ENCODE assay signal across 8 cellular contexts in genomic region chr11:62444271-62444833, GRCh38. TPM values are rescaled to one million over a fixed set of nuclear protein-coding genes. Genes with fewer than 3 reads are reported as not detected.
DNase-seq lines count a peak whose midpoint lies in the region; TF ChIP-seq lines count a peak whose summit lies in the region.

No MANE protein-coding gene starts in this region.

- H2AFZ ChIP-seq in MM.1S (ENCODE audit: low read length) (peak overlapping the region; percentile 53; the same call in 1 of the 2 replicates), PC-9 (no peak overlapping the region)

- H3K27me3 ChIP-seq in MM.1S (replicated peaks; ENCODE audit: insufficient read depth, low read length), result no peaks in the 10 kb centered on the region
- no peaks in the 10 kb centered on the region for H3K27me3 ChIP-seq in liver (ENCODE audit: control insufficient read depth in 4 of 4, insufficient read depth in 4 of 4, low read length in 3 of 4)
- no peaks in the 10 kb centered on the region for H3K27me3 ChIP-seq in PC-9 (ENCODE audit: insufficient read depth, low read depth)

- TF ChIP-seq CTCF in MM.1S (IDR thresholded peaks at IDR 0.05; ENCODE audit: low read length), result no peak
- TF ChIP-seq CTCF in chondrocyte (IDR thresholded peaks at IDR 0.05), result no peak
- no peak for TF ChIP-seq CTCF in liver (IDR thresholded peaks at IDR 0.05; ENCODE audit: low read depth, low read length, missing input control)
- TF ChIP-seq CTCF in PC-9 (conservative IDR thresholded peaks at IDR 0.05), result no peak

- no peaks in the 10 kb centered on the region for H3K9me3 Mint-ChIP-seq in chondrocyte (ENCODE audit: low read depth)

- H3K79me2 ChIP-seq in MM.1S (ENCODE audit: low read length) (no peaks in the 10 kb centered on the region), PC-9 (ENCODE audit: low read depth) (no peaks in the 10 kb centered on the region)

- H3K4me1 ChIP-seq in MM.1S (ENCODE audit: low read length) (peaks cover 4% of the 10 kb centered on the region), liver (ENCODE audit: control insufficient read depth in 4 of 4, insufficient read depth in 4 of 4, low read length in 3 of 4) (peaks cover 6 to 18% (median 13%) of the 10 kb centered on the region in 4 donors), PC-9 (replicated peaks; ENCODE audit: insufficient read depth) (peaks cover 3% of the 10 kb centered on the region; the same call in 1 of the 2 replicates)

- peak overlapping the region; percentile 44 for H3K4me3 Mint-ChIP-seq in chondrocyte (ENCODE audit: unreplicated experiment)

- CTCF ChIA-PET in PC-9 (lab: Charles Lee), result interaction anchor here (0.5 to 0.6 kb wide), 2 partner anchors 65 to 158 kb away, joined by 3 to 4 read pairs; no protein-coding TSS in a partner anchor

- peak overlapping the region; percentile 74 for H3K27ac Mint-ChIP-seq in chondrocyte (ENCODE audit: unreplicated experiment)

- WGBS in liver, result 53% methylated on average over 23 of the region's 23 CpGs

- H3K9ac ChIP-seq in MM.1S (ENCODE audit: low read length) (no peak overlapping the region), liver (ENCODE audit: low read depth in 1 of 2, low read length in 2 of 2) (no peak overlapping the region)

- H3K27ac ChIP-seq in MM.1S (ENCODE audit: low read length) (no peak overlapping the region), liver (ENCODE audit: low read depth in 1 of 2, low read length in 2 of 2) (peak overlapping the region; percentile 10 to 13), PC-9 (no peak overlapping the region)

- H3F3A ChIP-seq in MM.1S (ENCODE audit: insufficient read depth, low read length), result no peaks in the 10 kb centered on the region
- H3F3A ChIP-seq in PC-9 (ENCODE audit: insufficient read depth, low read depth), result peaks cover 5% of the 10 kb centered on the region; the same call in 1 of the 2 replicates

- H3K4me1 Mint-ChIP-seq in chondrocyte (ENCODE audit: low read depth), result peaks cover 34% of the 10 kb centered on the region

- H3K4me3 ChIP-seq in MM.1S (ENCODE audit: low read length) (peak overlapping the region; percentile 17; the same call in 1 of the 2 replicates), liver (ENCODE audit: low read depth in 1 of 3, low read length in 3 of 3) (peak overlapping the region in 1 of 3 donors; percentile 6), PC-9 (no peak overlapping the region)

- no peak for TF ChIP-seq RAD21 in liver (IDR thresholded peaks at IDR 0.05)

- H3K27me3 Mint-ChIP-seq in chondrocyte (ENCODE audit: low read depth), result no peaks in the 10 kb centered on the region

- H3K9me3 ChIP-seq in MM.1S (replicated peaks; ENCODE audit: insufficient read depth, low read length), result no peaks in the 10 kb centered on the region
- H3K9me3 ChIP-seq in liver (ENCODE audit: control insufficient read depth in 4 of 4, low read length in 3 of 4), result no peaks in the 10 kb centered on the region
- H3K9me3 ChIP-seq in PC-9 (ENCODE audit: insufficient read depth, low read depth), result no peaks in the 10 kb centered on the region

- H3K9me2 ChIP-seq in MM.1S (replicated peaks; ENCODE audit: insufficient read depth, low read length) (no peaks in the 10 kb centered on the region), PC-9 (ENCODE audit: insufficient read depth) (no peaks in the 10 kb centered on the region)

- H3K36me3 Mint-ChIP-seq in chondrocyte (ENCODE audit: low read depth), result no peaks in the 10 kb centered on the region

- H4K20me1 ChIP-seq in MM.1S (ENCODE audit: insufficient read depth, low read length) (no peaks in the 10 kb centered on the region), PC-9 (ENCODE audit: insufficient read depth) (no peaks in the 10 kb centered on the region)

- H3K36me3 ChIP-seq in MM.1S (replicated peaks; ENCODE audit: insufficient read depth, low read length), result no peaks in the 10 kb centered on the region
- no peaks in the 10 kb centered on the region for H3K36me3 ChIP-seq in liver (ENCODE audit: control insufficient read depth in 4 of 4, insufficient read depth in 3 of 4, low read depth in 1 of 4, low read length in 3 of 4)
- no peaks in the 10 kb centered on the region for H3K36me3 ChIP-seq in PC-9 (ENCODE audit: low read depth)

- no TSS peak for BruUV-seq in PC-9 (replicated peaks; lab: Mats Ljungman, UMichigan)

- peak in 12 of 14 donors; percentile 58 to 81 (median 67) for DNase-seq in C1 segment of cervical spinal cord (lab: John Stamatoyannopoulos, UW)
- no peak for DNase-seq in MM.1S
- peak; percentile 55 for DNase-seq in UCSD-AML1 (lab: John Stamatoyannopoulos, UW; ENCODE audit: unreplicated experiment)
- no peak for DNase-seq in chondrocyte (ENCODE audit: low spot score)
- DNase-seq in stimulated activated CD4-positive, alpha-beta T cell treated with anti-CD3 and anti-CD28 coated beads, Interleukin-2, amount 100 ng/mL, for 48 hours, result peak; percentile 26 to 29
- no peak for DNase-seq in dedifferentiated amniotic fluid mesenchymal stem cell (ENCODE audit: extremely low spot score)
- DNase-seq in PC-9, result no peak

- POLR2A ChIA-PET in PC-9 (lab: Charles Lee; ENCODE audit: unreplicated experiment), result no interaction called here

- peak overlapping the region; percentile 34; the same call in 1 of the 2 replicates for H3K4me2 ChIP-seq in MM.1S (ENCODE audit: low read depth, low read length)
- no peak overlapping the region for H3K4me2 ChIP-seq in PC-9

- intact Hi-C loops in PC-9 (cut with micrococcal nuclease; ENCODE audit: unreplicated experiment), result no loop called here

TF ChIP-seq in liver, 16 proteins besides CTCF, POLR2A, EP300 and RAD21:
- peak; percentile 11 for TF ChIP-seq SP1 (IDR thresholded peaks at IDR 0.05)
- no peak for TF ChIP-seq REST (IDR thresholded peaks at IDR 0.05)

RNA-seq across cellular contexts. Expression of gene SCGB1A1, which starts 25.5 kb away (rescaled TPM):
- total RNA-seq in chondrocyte (not detected in 3 replicates), liver (not detected), PC-9 (2021) (not detected in 2 replicates)
- not detected for polyA plus RNA-seq in liver

Comparison
In these comparisons a context has a peak if more than half of its experiments do, and no peak if none do; other contexts are left out.
1. DNase-seq: peak in C1 segment of cervical spinal cord (12 of 14), UCSD-AML1 (single experiment) and stimulated activated CD4-positive, alpha-beta T cell treated with anti-CD3 and anti-CD28 coated beads, Interleukin-2, amount 100 ng/mL, for 48 hours (2 of 2); none in MM.1S (single experiment), chondrocyte (single experiment), dedifferentiated amniotic fluid mesenchymal stem cell (single experiment) and PC-9 (0 of 2).
2. H3K27ac ChIP-seq: peak in liver (2 of 2); none in MM.1S (single experiment) and PC-9 (single experiment).